ENCODE assay signal across 8 cellular contexts in genomic region chr1:225999227-225999911, GRCh38. TPM values are rescaled to one million over a fixed set of nuclear protein-coding genes. Genes with fewer than 3 reads are reported as not detected.
DNase-seq lines count a peak whose midpoint lies in the region; ATAC-seq and TF ChIP-seq lines count a peak whose summit lies in the region.

TSS of gene SDE2 (minus strand) at chr1:225999343. CDS start at chr1:225999312, 31 bp downstream.

- H3K4me1 Mint-ChIP-seq in type B pancreatic cell (ENCODE audit: unreplicated experiment): peaks cover 36% of the 10 kb centered on the region

- H3K4me3 ChIP-seq in GM12875 (ENCODE audit: low read depth, low read length): peak within 1 kb of the TSS; percentile 96
- peak within 1 kb of the TSS; percentile 99 for H3K4me3 ChIP-seq in adipocyte (ENCODE audit: low read length)

- DNase-seq in NCI-H1436 (lab: John Stamatoyannopoulos, UW): peak; percentile 100
- peak; percentile 100 for DNase-seq in T follicular helper cell (ENCODE audit: low read depth)
- DNase-seq in adipocyte (ENCODE audit: low read depth): peak; percentile 100
- peak; percentile 100 for DNase-seq in cardiac septum (ENCODE audit: low spot score)
- peak; percentile 98 for DNase-seq in pons (ENCODE audit: low spot score)
- DNase-seq in type B pancreatic cell (ENCODE audit: extremely low spot score, unreplicated experiment): peak; percentile 100

- TF ChIP-seq CTCF in GM12875 (IDR thresholded peaks at IDR 0.05; ENCODE audit: borderline replicate concordance, insufficient read depth, low read depth, low read length): no peak
- no peak for TF ChIP-seq CTCF in type B pancreatic cell (conservative IDR thresholded peaks at IDR 0.05)

- ATAC-seq in HG02798 (IDR thresholded peaks at IDR 0.05; ENCODE audit: poor library complexity, unreplicated experiment): peak; percentile 86

- peaks cover 3% of the 10 kb centered on the region for H3K36me3 Mint-ChIP-seq in type B pancreatic cell

- intact Hi-C loops in cardiac septum (cut with DNase I): loop anchor here (1.0 to 5.0 kb wide), 2 partner anchors 64 to 347 kb away; partner anchors contain the start of gene ENAH

- peaks cover 10% of the 10 kb centered on the region for H3K36me3 ChIP-seq in adipocyte (ENCODE audit: control insufficient read depth, insufficient read depth, low read length, severe bottlenecking)

- H3K4me3 Mint-ChIP-seq in type B pancreatic cell: peak within 1 kb of the TSS; percentile 100

- H3K27me3 ChIP-seq in adipocyte (replicated peaks; ENCODE audit: control insufficient read depth, insufficient read depth, low read length): no peaks in the 10 kb centered on the region

- H3K9me3 Mint-ChIP-seq in type B pancreatic cell: no peaks in the 10 kb centered on the region

- H3K9ac ChIP-seq in adipocyte (ENCODE audit: low read length): peak within 1 kb of the TSS; percentile 99

- no peaks in the 10 kb centered on the region for H3K27me3 Mint-ChIP-seq in type B pancreatic cell

- no peaks in the 10 kb centered on the region for H3K9me3 ChIP-seq in adipocyte (ENCODE audit: control insufficient read depth, low read length)

- peak within 1 kb of the TSS; percentile 99 for H3K27ac Mint-ChIP-seq in type B pancreatic cell

- H3K4me1 ChIP-seq in adipocyte (ENCODE audit: control insufficient read depth, insufficient read depth, low read length): peaks cover 41% of the 10 kb centered on the region

RNA-seq across cellular contexts. Expression of gene SDE2, which starts in this region (rescaled TPM):
- total RNA-seq in cardiac septum (14.6 TPM), type B pancreatic cell (ENCODE audit: low replicate concordance) (15.0 and 15.1 TPM in 2 replicates)

Comparison
In these comparisons a context has a peak if more than half of its experiments do, and no peak if none do; other contexts are left out.
1. Peak in every context shown above with its lines: DNase-seq, ATAC-seq and H3K4me3 ChIP-seq.